ENCODE assay signal across 8 cellular contexts in genomic region chr20:53216856-53217576, GRCh38.
DNase-seq lines count a peak whose midpoint lies in the region; ATAC-seq and TF ChIP-seq lines count a peak whose summit lies in the region.

No MANE protein-coding gene starts in this region.

- H3K27ac ChIP-seq in OCI-LY7 (ENCODE audit: low read depth, low read length, poor library complexity, severe bottlenecking) (no peak overlapping the region), thyroid gland (no peak overlapping the region)

- no peak overlapping the region for H2AFZ ChIP-seq in OCI-LY7 (ENCODE audit: low read length)

- CTCF ChIA-PET in OCI-LY7 (lab: Charles Lee; ENCODE audit: unreplicated experiment), result no interaction called here

- BruUV-seq in OCI-LY7 (replicated peaks; lab: Mats Ljungman, UMichigan), result no TSS peak

- H3K4me1 ChIP-seq in OCI-LY7 (ENCODE audit: insufficient read depth, low read length, poor library complexity, severe bottlenecking), result peaks cover 4% of the 10 kb centered on the region
- peaks cover 0 to 5% of the 10 kb centered on the region in 2 donors for H3K4me1 ChIP-seq in thyroid gland

- POLR2A ChIA-PET in OCI-LY7 (lab: Charles Lee), result interaction anchor here (1.0 kb wide), 1 partner anchor 27 kb away, joined by 3 read pairs; no protein-coding TSS in a partner anchor

- intact Hi-C loops in OCI-LY7 (cut with micrococcal nuclease; ENCODE audit: unreplicated experiment), result loop anchor here (1.0 to 10.0 kb wide), 6 partner anchors 60 to 904 kb away; no protein-coding TSS in a partner anchor
- intact Hi-C loops in thyroid gland (cut with DNase I), result loop anchor here (5.0 kb wide), 1 partner anchor 330 kb away; no protein-coding TSS in a partner anchor

- no peaks in the 10 kb centered on the region for H3K79me2 ChIP-seq in OCI-LY7 (ENCODE audit: insufficient read depth, low read depth, low read length)

- WGBS in thyroid gland, 2 donors, result 16 to 21% methylated on average over 26 to 27 of the region's 32 CpGs

- no peak for TF ChIP-seq POLR2A in thyroid gland (IDR thresholded peaks at IDR 0.05)

- no peaks in the 10 kb centered on the region for H3K36me3 ChIP-seq in OCI-LY7 (ENCODE audit: insufficient read depth, low read length)
- no peaks in the 10 kb centered on the region for H3K36me3 ChIP-seq in thyroid gland

- no peaks in the 10 kb centered on the region for H4K20me1 ChIP-seq in OCI-LY7 (ENCODE audit: insufficient read depth, low read length)

- ATAC-seq in HG03354 (IDR thresholded peaks at IDR 0.05; ENCODE audit: poor library complexity, severe bottlenecking, unreplicated experiment) (peak; percentile 91), omental fat pad (ENCODE audit: low FRiP score) (peak; percentile 75)

- H3K9me3 ChIP-seq in OCI-LY7 (ENCODE audit: low read length) (no peaks in the 10 kb centered on the region), thyroid gland (no peaks in the 10 kb centered on the region)

- DNase-seq in DMS53 (lab: John Stamatoyannopoulos, UW), result peak; percentile 60
- DNase-seq in DMS53 treated with DMSO at 0.1 percent for 48 hours (lab: John Stamatoyannopoulos, UW; ENCODE audit: unreplicated experiment), result no peak
- DNase-seq in OCI-LY7 (ENCODE audit: low spot score), result peak; percentile 77
- DNase-seq in activated T-helper 1 cell treated with anti-CD3 and anti-CD28 coated beads, Interleukin-2, amount 50 U/mL, for 16 hours (ENCODE audit: low read depth in 1 of 2, low spot score in 1 of 2), result peak; percentile 71 to 80
- DNase-seq in foreskin fibroblast, result peak in 1 of 2 donors; percentile 1
- peak; percentile 81 for DNase-seq in omental fat pad (ENCODE audit: low spot score)
- peak; percentile 76 to 83 for DNase-seq in thyroid gland

- H3K4me3 ChIP-seq in OCI-LY7 (ENCODE audit: low read depth, low read length, poor library complexity, severe bottlenecking) (no peak overlapping the region), foreskin fibroblast (ENCODE audit: low read depth in 1 of 2, low read length in 2 of 2) (no peak overlapping the region), thyroid gland (replicated peaks in 1 of 3) (no peak overlapping the region)

- no peaks in the 10 kb centered on the region for H3K27me3 ChIP-seq in thyroid gland

- no peaks in the 10 kb centered on the region for H3K9me2 ChIP-seq in OCI-LY7 (ENCODE audit: insufficient read depth, low read length)

- H3K4me2 ChIP-seq in OCI-LY7 (ENCODE audit: low read length), result peak overlapping the region; percentile 52

- TF ChIP-seq CTCF in OCI-LY7 (conservative IDR thresholded peaks at IDR 0.05; ENCODE audit: low read length) (peak; percentile 95), foreskin fibroblast (IDR thresholded peaks at IDR 0.05; ENCODE audit: low read depth, low read length) (peak; percentile 75), omental fat pad (IDR thresholded peaks at IDR 0.05) (peak in 1 of 3 donors; percentile 28), thyroid gland (IDR thresholded peaks at IDR 0.05) (peak; percentile 64 to 96 (median 76))
